ENCODE assay signal across 1 cellular context in genomic region chr11:48162197-48162886, GRCh38.
TF ChIP-seq lines count a peak whose summit lies in the region.

No MANE protein-coding gene starts in this region.

TF ChIP-seq in HepG2, 621 proteins besides CTCF, POLR2A, EP300 and RAD21 (continued from another document):
- TF ChIP-seq, protein P1, sequence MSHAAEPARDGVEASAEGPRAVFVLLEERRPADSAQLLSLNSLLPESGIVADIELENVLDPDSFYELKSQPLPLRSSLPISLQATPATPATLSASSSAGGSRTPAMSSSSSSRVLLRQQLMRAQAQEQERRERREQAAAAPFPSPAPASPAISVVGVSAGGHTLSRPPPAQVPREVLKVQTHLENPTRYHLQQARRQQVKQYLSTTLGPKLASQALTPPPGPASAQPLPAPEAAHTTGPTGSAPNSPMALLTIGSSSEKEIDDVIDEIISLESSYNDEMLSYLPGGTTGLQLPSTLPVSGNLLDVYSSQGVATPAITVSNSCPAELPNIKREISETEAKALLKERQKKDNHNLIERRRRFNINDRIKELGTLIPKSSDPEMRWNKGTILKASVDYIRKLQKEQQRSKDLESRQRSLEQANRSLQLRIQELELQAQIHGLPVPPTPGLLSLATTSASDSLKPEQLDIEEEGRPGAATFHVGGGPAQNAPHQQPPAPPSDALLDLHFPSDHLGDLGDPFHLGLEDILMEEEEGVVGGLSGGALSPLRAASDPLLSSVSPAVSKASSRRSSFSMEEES (CRISPR knock-in tag; IDR thresholded peaks at IDR 0.05): no peak
- TF ChIP-seq ZNF614 (CRISPR knock-in tag; IDR thresholded peaks at IDR 0.05; ENCODE audit: borderline replicate concordance) (no peak), ZNF615 (CRISPR knock-in tag; IDR thresholded peaks at IDR 0.05; ENCODE audit: borderline replicate concordance) (no peak), ZNF256 (CRISPR knock-in tag; conservative IDR thresholded peaks at IDR 0.05) (no peak), MATR3 (CRISPR knock-in tag; IDR thresholded peaks at IDR 0.05) (no peak)
- TF ChIP-seq, protein P2, sequence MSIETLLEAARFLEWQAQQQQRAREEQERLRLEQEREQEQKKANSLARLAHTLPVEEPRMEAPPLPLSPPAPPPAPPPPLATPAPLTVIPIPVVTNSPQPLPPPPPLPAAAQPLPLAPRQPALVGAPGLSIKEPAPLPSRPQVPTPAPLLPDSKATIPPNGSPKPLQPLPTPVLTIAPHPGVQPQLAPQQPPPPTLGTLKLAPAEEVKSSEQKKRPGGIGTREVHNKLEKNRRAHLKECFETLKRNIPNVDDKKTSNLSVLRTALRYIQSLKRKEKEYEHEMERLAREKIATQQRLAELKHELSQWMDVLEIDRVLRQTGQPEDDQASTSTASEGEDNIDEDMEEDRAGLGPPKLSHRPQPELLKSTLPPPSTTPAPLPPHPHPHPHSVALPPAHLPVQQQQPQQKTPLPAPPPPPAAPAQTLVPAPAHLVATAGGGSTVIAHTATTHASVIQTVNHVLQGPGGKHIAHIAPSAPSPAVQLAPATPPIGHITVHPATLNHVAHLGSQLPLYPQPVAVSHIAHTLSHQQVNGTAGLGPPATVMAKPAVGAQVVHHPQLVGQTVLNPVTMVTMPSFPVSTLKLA (IDR thresholded peaks at IDR 0.05): peak; percentile 83
TF ChIP-seq in HepG2: peak in this region for 1.
